Comparison of ENCODE assay signal across 7 cellular contexts in genomic region chr17:55431914-55432313, GRCh38. TPM values are rescaled to one million over a fixed set of nuclear protein-coding genes. Genes with fewer than 3 reads are reported as not detected.
A peak's percentile ranks its signal among the peaks of the same experiment; 100 is the strongest.
DNase-seq lines count a peak whose midpoint lies in the region; ATAC-seq, FAIRE-seq and TF ChIP-seq lines count a peak whose summit lies in the region.
"Not testable (repeated sequence)": the region's sequence is repeated elsewhere in the genome, so short reads cannot be mapped to it uniquely, and the experiment has no call there.

No MANE protein-coding gene starts in this region.

- H4K20me1 ChIP-seq in IMR-90 (ENCODE audit: insufficient read depth, low read length); K562 (replicated peaks; ENCODE audit: control insufficient read depth, insufficient read depth, low read length): not testable (repeated sequence)

- peak overlapping the region; percentile 54 for H3K27ac Mint-ChIP-seq in stimulated activated memory B cell treated with anti-CD40 and anti-IgM and Interleukin-4, amounts not matched to agents 10 μg/mL and 1 μg/mL and 100 μg/mL, for 72 hours

- not testable (repeated sequence) for H3K4me3 Mint-ChIP-seq in stimulated activated memory B cell treated with anti-CD40 and anti-IgM and Interleukin-4, amounts not matched to agents 10 μg/mL and 1 μg/mL and 100 μg/mL, for 72 hours

- not testable (repeated sequence) for H3K14ac ChIP-seq in IMR-90 (replicated peaks; ENCODE audit: low read depth, low read length); trophoblast cell (ENCODE audit: low read length)
- peak overlapping the region in 1 of 2 experiments; percentile 56 for H3K14ac ChIP-seq in mesenchymal stem cell (ENCODE audit: low read length in 2 of 2)

- not testable (repeated sequence) for H3K9me1 ChIP-seq in IMR-90 (ENCODE audit: insufficient read depth, low read length); K562 (ENCODE audit: control insufficient read depth, insufficient read depth, low read length)

- TF ChIP-seq CTCF in IMR-90 (conservative IDR thresholded peaks at IDR 0.05; ENCODE audit: low read depth, low read length); VCaP (conservative IDR thresholded peaks at IDR 0.05); K562 (IDR thresholded peaks at IDR 0.05 in 2 of 3, conservative IDR thresholded peaks at IDR 0.05 in 1 of 3; ENCODE audit: insufficient read depth in 2 of 3, low read depth in 1 of 3, low read length in 3 of 3): not testable (repeated sequence)

- H2AK5ac ChIP-seq in IMR-90 (ENCODE audit: low read depth, low read length): peak overlapping the region; percentile 54; the same call in 1 of the 2 replicates
- H2AK5ac ChIP-seq in mesenchymal stem cell (ENCODE audit: low read length, severe bottlenecking); trophoblast cell (ENCODE audit: low read length): not testable (repeated sequence)

- not testable (repeated sequence) for ATAC-seq in IMR-90 (ENCODE audit: low read depth); K562; stimulated activated memory B cell treated with anti-CD40 and anti-IgM and Interleukin-4, amounts not matched to agents 10 μg/mL and 1 μg/mL and 100 μg/mL, for 72 hours

- H3K4me3 ChIP-seq in ACC112 (ENCODE audit: low read depth, low read length); IMR-90 (ENCODE audit: insufficient read depth, low read depth, low read length); K562; mesenchymal stem cell (ENCODE audit: insufficient read depth in 1 of 2, low read depth in 1 of 2, low read length in 2 of 2); trophoblast cell (ENCODE audit: low read depth, low read length): not testable (repeated sequence)

- dilution Hi-C loops in IMR-90 (cut with HindIII; ENCODE audit: low sequenced_read_pairs, unreplicated experiment): not testable (repeated sequence)

- H4K12ac ChIP-seq in trophoblast cell (ENCODE audit: low read depth, low read length): not testable (repeated sequence)

- H3K9me3 ChIP-seq in IMR-90 (ENCODE audit: control insufficient read depth, insufficient read depth, low read length); K562 (replicated peaks; ENCODE audit: control insufficient read depth, insufficient read depth, low read depth, low read length); mesenchymal stem cell (ENCODE audit: control insufficient read depth, low read length); trophoblast cell (ENCODE audit: insufficient read depth, low read depth, low read length): not testable (repeated sequence)

- H2AK9ac ChIP-seq in IMR-90 (replicated peaks; ENCODE audit: low read depth, low read length, poor library complexity): not testable (repeated sequence)

- not testable (repeated sequence) for H3K27me3 Mint-ChIP-seq in stimulated activated memory B cell treated with anti-CD40 and anti-IgM and Interleukin-4, amounts not matched to agents 10 μg/mL and 1 μg/mL and 100 μg/mL, for 72 hours

- CTCF ChIA-PET in IMR-90 (lab: Yijun Ruan, JAX): interaction anchor here (0.6 to 1.6 kb wide), 3 partner anchors 13 to 84 kb away, joined by 3 to 4 read pairs (median 3); no protein-coding TSS in a partner anchor
- CTCF ChIA-PET in K562 (lab: Yijun Ruan, JAX; ENCODE audit: low intra/inter-chr PET ratio): not testable (repeated sequence)

- not testable (repeated sequence) for H4K8ac ChIP-seq in IMR-90 (ENCODE audit: low read depth in 2 of 2, low read length in 2 of 2); mesenchymal stem cell (ENCODE audit: low read length); trophoblast cell (ENCODE audit: low read depth, low read length)

- not testable (repeated sequence) for FAIRE-seq in K562 (lab: Jason Lieb, UNC)

- H3K4me2 ChIP-seq in IMR-90 (ENCODE audit: low read depth, low read length); K562 (ENCODE audit: insufficient read depth, low read length); mesenchymal stem cell (ENCODE audit: low read length, poor library complexity, severe bottlenecking); trophoblast cell (ENCODE audit: low read length): not testable (repeated sequence)

- no CpG with 5 or more reads among the region's 1 CpG for WGBS in IMR-90 (ENCODE audit: extremely low coverage in 2 of 2, insufficient read length in 1 of 2), 2 experiments
- WGBS in K562 (ENCODE audit: insufficient coverage, low coverage, missing lambda C conversion rate): no CpG with 5 or more reads among the region's 1 CpG
- WGBS in mesenchymal stem cell: no CpG with 5 or more reads among the region's 1 CpG
- no CpG with 5 or more reads among the region's 1 CpG for WGBS in trophoblast cell (ENCODE audit: extremely low coverage, insufficient coverage, insufficient read length)

- H3K4ac ChIP-seq in IMR-90 (ENCODE audit: low read depth, low read length): peak overlapping the region; percentile 67; the same call in 1 of the 2 replicates
- H3K4ac ChIP-seq in mesenchymal stem cell (ENCODE audit: low read depth in 1 of 2, low read length in 2 of 2); trophoblast cell (ENCODE audit: low read depth, low read length): not testable (repeated sequence)

- not testable (repeated sequence) for H3K56ac ChIP-seq in IMR-90 (ENCODE audit: extremely low read depth, insufficient read depth, low read length)

- BruUV-seq in IMR-90 (replicated peaks; lab: Mats Ljungman, UMichigan); K562 (replicated peaks; lab: Mats Ljungman, UMichigan): not testable (repeated sequence)

- H2BK15ac ChIP-seq in IMR-90 (ENCODE audit: low read depth, low read length); mesenchymal stem cell (ENCODE audit: low read depth, poor library complexity, severe bottlenecking): not testable (repeated sequence)

- H3K23ac ChIP-seq in IMR-90 (ENCODE audit: low read depth, low read length); mesenchymal stem cell (ENCODE audit: low read length in 2 of 2); trophoblast cell (ENCODE audit: low read length): not testable (repeated sequence)

- not testable (repeated sequence) for H3K36me3 ChIP-seq in ACC112 (ENCODE audit: insufficient read depth, low read length); IMR-90 (ENCODE audit: control insufficient read depth, insufficient read depth, low read length); K562 (ENCODE audit: control insufficient read depth, insufficient read depth, low read length); mesenchymal stem cell (ENCODE audit: control insufficient read depth in 1 of 2, insufficient read depth in 2 of 2, low read depth in 1 of 2, low read length in 2 of 2); trophoblast cell (ENCODE audit: control insufficient read depth in 1 of 2, insufficient read depth in 2 of 2, low read length in 2 of 2)

- not testable (repeated sequence) for H2BK20ac ChIP-seq in IMR-90 (ENCODE audit: low read depth, low read length)

- H2AFZ ChIP-seq in ACC112 (ENCODE audit: low read length, unreplicated experiment); IMR-90 (replicated peaks; ENCODE audit: low read length, poor library complexity); K562 (ENCODE audit: low read depth, low read length); mesenchymal stem cell (ENCODE audit: low read depth, low read length); trophoblast cell (ENCODE audit: insufficient read depth, low read length, poor library complexity): not testable (repeated sequence)

- peaks cover 41% of the 10 kb centered on the region for H3K4me1 Mint-ChIP-seq in stimulated activated memory B cell treated with anti-CD40 and anti-IgM and Interleukin-4, amounts not matched to agents 10 μg/mL and 1 μg/mL and 100 μg/mL, for 72 hours

- not testable (repeated sequence) for H4K91ac ChIP-seq in IMR-90 (ENCODE audit: insufficient read depth, low read depth, low read length)
- H4K91ac ChIP-seq in mesenchymal stem cell (ENCODE audit: low read length) (peak overlapping the region; percentile 45), trophoblast cell (ENCODE audit: low read depth, low read length) (peak overlapping the region; percentile 61)

- not testable (repeated sequence) for H3K9me3 Mint-ChIP-seq in stimulated activated memory B cell treated with anti-CD40 and anti-IgM and Interleukin-4, amounts not matched to agents 10 μg/mL and 1 μg/mL and 100 μg/mL, for 72 hours

- not testable (repeated sequence) for H4K5ac ChIP-seq in IMR-90 (ENCODE audit: low read depth, low read length)

- TF ChIP-seq POLR2A in IMR-90 (IDR thresholded peaks at IDR 0.05; ENCODE audit: low read depth, low read length); K562 (conservative IDR thresholded peaks at IDR 0.05): not testable (repeated sequence)

- POLR2A ChIA-PET in IMR-90 (lab: Charles Lee; ENCODE audit: unreplicated experiment); K562 (lab: Yijun Ruan, JAX): not testable (repeated sequence)

- intact Hi-C loops in IMR-90 (cut with micrococcal nuclease); K562 (cut with micrococcal nuclease): not testable (repeated sequence)

- not testable (repeated sequence) for H3K9ac ChIP-seq in IMR-90 (ENCODE audit: low read depth, low read length); K562 (ENCODE audit: insufficient read depth in 1 of 2, low read depth in 2 of 2, low read length in 2 of 2); mesenchymal stem cell (ENCODE audit: low read length); trophoblast cell (ENCODE audit: low read length)

- H3K27ac ChIP-seq in ACC112 (ENCODE audit: low read depth, low read length) (peak overlapping the region; percentile 87), IMR-90 (ENCODE audit: insufficient read depth, low read length) (peak overlapping the region; percentile 46; the same call in 1 of the 2 replicates), VCaP (peak overlapping the region; percentile 93)
- not testable (repeated sequence) for H3K27ac ChIP-seq in K562 (ENCODE audit: extremely low read depth, low read depth, low read length); mesenchymal stem cell (ENCODE audit: low read length, poor library complexity, severe bottlenecking); trophoblast cell (ENCODE audit: low read depth, low read length)

- in situ Hi-C loops in IMR-90 (cut with MboI; ENCODE audit: low sequenced_read_pairs); K562 (cut with MboI): not testable (repeated sequence)

- not testable (repeated sequence) for H3K27me3 ChIP-seq in ACC112 (ENCODE audit: insufficient read depth, low read length); IMR-90 (ENCODE audit: control insufficient read depth, insufficient read depth, low read length); K562 (ENCODE audit: control insufficient read depth in 2 of 2, insufficient read depth in 2 of 2, low read length in 2 of 2); mesenchymal stem cell (ENCODE audit: control insufficient read depth in 1 of 2, insufficient read depth in 1 of 2, low read length in 2 of 2); trophoblast cell (ENCODE audit: insufficient read depth, low read length)

- peak overlapping the region in 1 of 2 experiments; percentile 93 for H2BK12ac ChIP-seq in mesenchymal stem cell (ENCODE audit: low read length in 2 of 2)
- peak overlapping the region; percentile 69 for H2BK12ac ChIP-seq in trophoblast cell (ENCODE audit: low read length)

- not testable (repeated sequence) for DNase-seq in IMR-90; K562 (ENCODE audit: extremely low read depth in 1 of 4, low spot score in 3 of 4); mesenchymal stem cell; trophoblast cell

- H2BK5ac ChIP-seq in IMR-90 (ENCODE audit: low read depth, low read length, poor library complexity, severe bottlenecking); mesenchymal stem cell (ENCODE audit: low read depth, low read length, poor library complexity, severe bottlenecking); trophoblast cell (ENCODE audit: low read depth, low read length, poor library complexity): not testable (repeated sequence)

- H3K79me1 ChIP-seq in IMR-90 (ENCODE audit: low read depth in 1 of 2, low read length in 2 of 2); mesenchymal stem cell (replicated peaks; ENCODE audit: low read length, poor library complexity, severe bottlenecking): not testable (repeated sequence)
- peaks cover 19% of the 10 kb centered on the region for H3K79me1 ChIP-seq in trophoblast cell (ENCODE audit: low read length)

- H3K36me3 Mint-ChIP-seq in stimulated activated memory B cell treated with anti-CD40 and anti-IgM and Interleukin-4, amounts not matched to agents 10 μg/mL and 1 μg/mL and 100 μg/mL, for 72 hours: not testable (repeated sequence)

- H3K79me2 ChIP-seq in ACC112 (ENCODE audit: control insufficient read depth, insufficient read depth, low read length, unreplicated experiment); K562 (ENCODE audit: control insufficient read depth, insufficient read depth, low read length); trophoblast cell (ENCODE audit: control insufficient read depth, insufficient read depth, low read length, poor library complexity): not testable (repeated sequence)

- H3K4me1 ChIP-seq in ACC112 (ENCODE audit: control insufficient read depth, insufficient read depth, low read length, unreplicated experiment) (peaks cover 61% of the 10 kb centered on the region), IMR-90 (ENCODE audit: control insufficient read depth, insufficient read depth, low read length) (peaks cover 20% of the 10 kb centered on the region), K562 (replicated peaks in 1 of 2; ENCODE audit: control insufficient read depth in 2 of 2, insufficient read depth in 2 of 2, low read length in 2 of 2) (peaks cover 0 to 22% of the 10 kb centered on the region in 2 experiments; a peak in 3 of 5 replicates), trophoblast cell (ENCODE audit: control insufficient read depth in 1 of 2, insufficient read depth in 2 of 2, low read length in 2 of 2) (peaks cover 14 to 15% of the 10 kb centered on the region in 2 experiments)
- H3K4me1 ChIP-seq in mesenchymal stem cell (ENCODE audit: control insufficient read depth, insufficient read depth, low read depth, low read length): not testable (repeated sequence)

- H2BK120ac ChIP-seq in IMR-90 (ENCODE audit: low read depth, low read length); mesenchymal stem cell (ENCODE audit: low read depth, low read length); trophoblast cell (ENCODE audit: insufficient read depth, low read length, poor library complexity): not testable (repeated sequence)

- not testable (repeated sequence) for TF ChIP-seq EP300 in K562 (IDR thresholded peaks at IDR 0.05; ENCODE audit: low read length)

- not testable (repeated sequence) for TF ChIP-seq RAD21 in IMR-90 (IDR thresholded peaks at IDR 0.05; ENCODE audit: low read length); K562 (CRISPR knock-in tag; conservative IDR thresholded peaks at IDR 0.05 in 1 of 2, IDR thresholded peaks at IDR 0.05 in 1 of 2)

- not testable (repeated sequence) for H3K18ac ChIP-seq in IMR-90 (ENCODE audit: low read depth, low read length); trophoblast cell (ENCODE audit: low read length)
- H3K18ac ChIP-seq in mesenchymal stem cell (ENCODE audit: low read depth in 1 of 2, low read length in 2 of 2): peak overlapping the region in 1 of 2 experiments; percentile 86

RNA-seq across cellular contexts. Expression of gene MMD, which starts 10.3 kb away (rescaled TPM):
- total RNA-seq in IMR-90 (2012; rRNA removed) (7.0 and 11.9 TPM in 2 replicates), K562 (2014; rRNA removed) (6.7 and 11.0 TPM in 2 replicates), K562 (2014; rRNA removed; fragmentation: Illumina TruSeq; extraction: Trizol) (10.7 and 11.7 TPM in 2 replicates), K562 (2015; rRNA removed; fragmentation: Illumina TruSeq; extraction: Trizol) (7.3 and 8.8 TPM in 2 replicates), K562 (2021) (15.2 TPM in 2 replicates)
- polyA plus RNA-seq in IMR-90 (2012; rRNA removed) (5.7 and 6.3 TPM in 2 replicates), K562 (2011; rRNA removed) (17.7 and 18.9 TPM in 2 replicates), K562 (2014; fragmentation: Illumina TruSeq; extraction: Trizol) (9.6 and 11.1 TPM in 2 replicates), K562 (2014; fragmentation: Nextera tagmentation; extraction: Ambion mirVana) (1 to 10 TPM; 3.1 to 4.0 TPM), K562 (2014; rRNA removed) (11.5 and 12.6 TPM in 2 replicates)
- polyA plus RNA-seq in IMR-90 (2012; cell fraction: cytosol; rRNA removed): 2.9 and 5.0 TPM in 2 replicates
- polyA plus RNA-seq in IMR-90 (2012; cell fraction: nucleus; rRNA removed; ENCODE audit: low replicate concordance): 3.4 and 4.4 TPM in 2 replicates
- total RNA-seq in K562 (2011; cell fraction: chromatin; rRNA removed; ENCODE audit: low replicate concordance): 16.5 and 29.7 TPM in 2 replicates
- total RNA-seq in K562 (2011; cell fraction: nucleolus; rRNA removed): 11.6 and 13.0 TPM in 2 replicates
- total RNA-seq in K562 (2011; cell fraction: nucleoplasm; rRNA removed): 17.2 and 29.8 TPM in 2 replicates
- polyA plus RNA-seq in K562 (2011; cell fraction: cytosol; rRNA removed): 9.2 and 11.6 TPM in 2 replicates
- polyA plus RNA-seq in K562 (2011; cell fraction: nucleus; rRNA removed): 12.3 and 13.0 TPM in 2 replicates
- polyA plus RNA-seq in K562 (2012): 8.0 and 11.8 TPM in 2 replicates
- polyA minus RNA-seq in K562 (2011; rRNA and poly(A)+ RNA removed): 14.3 TPM in 2 replicates
- polyA minus RNA-seq in K562 (2011; cell fraction: cytosol; rRNA and poly(A)+ RNA removed): 3.5 and 7.0 TPM in 2 replicates
- 9.4 and 13.0 TPM in 2 replicates for polyA minus RNA-seq in K562 (2011; cell fraction: nucleus; rRNA and poly(A)+ RNA removed)
- 126 TPM for polyA plus RNA-seq in mesenchymal stem cell (2013, experiment 1 of 2)
- 132 TPM for polyA plus RNA-seq in mesenchymal stem cell (2013, experiment 2 of 2)
- 52.1 and 57.7 TPM in 2 replicates for polyA plus RNA-seq in trophoblast cell (2013)
